Comparison of ENCODE assay signal across 1 cellular context in the genomic region with DNA sequence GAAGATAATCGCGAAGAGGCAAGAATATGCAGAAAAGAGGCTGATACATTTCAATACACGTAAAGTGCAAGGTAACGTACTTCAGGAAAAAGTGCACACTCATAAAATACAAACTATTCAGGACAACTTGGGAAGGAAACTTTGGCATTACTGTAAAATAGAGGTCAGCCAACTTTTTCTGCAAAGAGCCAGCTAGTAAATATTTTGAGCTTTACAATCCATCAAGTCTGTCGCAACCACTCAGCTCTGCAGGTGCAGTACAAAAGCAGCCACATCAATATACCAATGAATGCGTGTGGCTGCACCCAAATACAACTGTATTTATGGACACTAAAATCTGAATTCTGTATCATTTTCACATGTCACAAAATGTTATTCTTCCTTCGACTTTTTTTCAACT.
TF ChIP-seq lines count a peak whose summit lies in the region.

No MANE protein-coding gene starts in this region.

TF ChIP-seq in HepG2, 621 proteins besides CTCF, POLR2A, EP300 and RAD21 (continued from another document):
- TF ChIP-seq KIAA2018 (CRISPR knock-in tag; IDR thresholded peaks at IDR 0.05; ENCODE audit: borderline replicate concordance) (no peak), ZNF710 (CRISPR knock-in tag; IDR thresholded peaks at IDR 0.05; ENCODE audit: borderline replicate concordance) (no peak), HNRNPK (IDR thresholded peaks at IDR 0.05; ENCODE audit: low read depth, low read length, poor library complexity, severe bottlenecking) (no peak), ARID2 (CRISPR knock-in tag; IDR thresholded peaks at IDR 0.05; ENCODE audit: borderline replicate concordance) (no peak), HOXA3 (CRISPR knock-in tag; IDR thresholded peaks at IDR 0.05) (no peak), KDM6A (CRISPR knock-in tag; IDR thresholded peaks at IDR 0.05; ENCODE audit: low read depth) (no peak), SOX5 (CRISPR knock-in tag; IDR thresholded peaks at IDR 0.05; ENCODE audit: borderline replicate concordance) (no peak)
